In genomic region chr9:78533500-78533899, GRCh38 we compare ENCODE assay signal across 1 cellular context.
TF ChIP-seq lines count a peak whose summit lies in the region.

No MANE protein-coding gene starts in this region.

TF ChIP-seq in SK-N-SH, 30 proteins besides CTCF, POLR2A, EP300 and RAD21 (continued from another document):
- no peak for TF ChIP-seq POLR2AphosphoS5 (IDR thresholded peaks at IDR 0.05; ENCODE audit: low read depth, low read length)
- TF ChIP-seq, protein P1, sequence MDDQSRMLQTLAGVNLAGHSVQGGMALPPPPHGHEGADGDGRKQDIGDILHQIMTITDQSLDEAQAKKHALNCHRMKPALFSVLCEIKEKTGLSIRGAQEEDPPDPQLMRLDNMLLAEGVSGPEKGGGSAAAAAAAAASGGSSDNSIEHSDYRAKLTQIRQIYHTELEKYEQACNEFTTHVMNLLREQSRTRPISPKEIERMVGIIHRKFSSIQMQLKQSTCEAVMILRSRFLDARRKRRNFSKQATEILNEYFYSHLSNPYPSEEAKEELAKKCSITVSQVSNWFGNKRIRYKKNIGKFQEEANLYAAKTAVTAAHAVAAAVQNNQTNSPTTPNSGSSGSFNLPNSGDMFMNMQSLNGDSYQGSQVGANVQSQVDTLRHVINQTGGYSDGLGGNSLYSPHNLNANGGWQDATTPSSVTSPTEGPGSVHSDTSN (IDR thresholded peaks at IDR 0.05) = no peak
- no peak for TF ChIP-seq SIN3A (IDR thresholded peaks at IDR 0.05; ENCODE audit: borderline replicate concordance, low read depth, low read length)
- TF ChIP-seq FOXJ3 (CRISPR knock-in tag; IDR thresholded peaks at IDR 0.05) = no peak
- TF ChIP-seq NRF1 (IDR thresholded peaks at IDR 0.05; ENCODE audit: low read depth, low read length) = no peak
- no peak for TF ChIP-seq ELF1 (IDR thresholded peaks at IDR 0.05)
- TF ChIP-seq TAF1 (IDR thresholded peaks at IDR 0.05; ENCODE audit: borderline replicate concordance, low read depth, low read length) = no peak
- peak; percentile 29; the same call in 1 of the 2 replicates for TF ChIP-seq NFIC (IDR thresholded peaks at IDR 0.05; ENCODE audit: borderline replicate concordance)
- no peak for TF ChIP-seq YY1 (IDR thresholded peaks at IDR 0.05; ENCODE audit: low read depth)
- TF ChIP-seq RCOR1 (IDR thresholded peaks at IDR 0.05; ENCODE audit: low read length) = no peak
- no peak for TF ChIP-seq RFX5 (IDR thresholded peaks at IDR 0.05; ENCODE audit: low read length)
